Comparison of ENCODE assay signal across 14 cellular contexts in genomic region chr17:34156741-34157589, GRCh38.
DNase-seq lines count a peak whose midpoint lies in the region; ATAC-seq and TF ChIP-seq lines count a peak whose summit lies in the region.
"Had no signal": no experiment of that assay in that cellular context is flagged by ENCODE, and none has a peak within 500 bp of the region (broad histone marks: within the 10 kb centered on the region; RNA-seq: fewer than 3 reads in every experiment).

No MANE protein-coding gene starts in this region.

- H3K27ac Mint-ChIP-seq in nephron progenitor cell = no peak overlapping the region
- H3K27ac Mint-ChIP-seq in activated CD4-positive, alpha-beta memory T cell treated with anti-CD3 and anti-CD28 coated beads for 36 hours = no peak overlapping the region
- H3K27ac Mint-ChIP-seq: immature natural killer cell, T-cell had no signal

- peaks cover 39% of the 10 kb centered on the region for H3K4me1 Mint-ChIP-seq in nephron progenitor cell
- peaks cover 8% of the 10 kb centered on the region for H3K4me1 Mint-ChIP-seq in activated CD4-positive, alpha-beta memory T cell treated with anti-CD3 and anti-CD28 coated beads for 36 hours (ENCODE audit: low read depth)

- TF ChIP-seq CTCF in fibroblast of lung (conservative IDR thresholded peaks at IDR 0.05 in 1 of 2, IDR thresholded peaks at IDR 0.05 in 1 of 2; ENCODE audit: low read depth in 1 of 2, low read length in 2 of 2) = no peak
- TF ChIP-seq CTCF in nephron progenitor cell (IDR thresholded peaks at IDR 0.05) = no peak

- H3K4me3 ChIP-seq in fibroblast of lung (replicated peaks in 1 of 4; ENCODE audit: control extremely low read depth in 1 of 4, insufficient read depth in 1 of 4, low read depth in 3 of 4, low read length in 4 of 4) = peak overlapping the region in 1 of 4 experiments; percentile 7
- H3K4me3 ChIP-seq: upper lobe of left lung had no signal

- POLR2A ChIA-PET in activated CD4-positive, alpha-beta memory T cell treated with anti-CD3 and anti-CD28 coated beads for 36 hours (lab: Charles Lee) = no interaction called here

- peaks cover 79% of the 10 kb centered on the region for H3K27me3 Mint-ChIP-seq in nephron progenitor cell (ENCODE audit: low read depth, poor library complexity)
- H3K27me3 Mint-ChIP-seq in activated CD4-positive, alpha-beta memory T cell treated with anti-CD3 and anti-CD28 coated beads for 36 hours = peaks cover 34% of the 10 kb centered on the region

- H3K9me3 ChIP-seq in fibroblast of lung (ENCODE audit: control insufficient read depth, insufficient read depth, low read depth, low read length) = no peaks in the 10 kb centered on the region
- H3K9me3 ChIP-seq: esophagus squamous epithelium, upper lobe of left lung had no signal

- CTCF ChIA-PET in activated CD4-positive, alpha-beta memory T cell treated with anti-CD3 and anti-CD28 coated beads for 36 hours (lab: Charles Lee) = interaction anchor here (4.2 kb wide), 1 partner anchor 14 kb away, joined by 14 read pairs; no protein-coding TSS in a partner anchor

- peaks cover 16% of the 10 kb centered on the region for H3K9me3 Mint-ChIP-seq in nephron progenitor cell
- no peaks in the 10 kb centered on the region for H3K9me3 Mint-ChIP-seq in activated CD4-positive, alpha-beta memory T cell treated with anti-CD3 and anti-CD28 coated beads for 36 hours
- H3K9me3 Mint-ChIP-seq: T-cell had no signal

- peak; percentile 76 for DNase-seq in DMS79 treated with DMSO at 0.1 percent for 48 hours (lab: John Stamatoyannopoulos, UW)
- peak; percentile 30 for DNase-seq in NCI-H1105 (lab: John Stamatoyannopoulos, UW)
- no peak for DNase-seq in fibroblast of lung (ENCODE audit: low read depth in 2 of 2)
- DNase-seq in nephron progenitor cell = peak; percentile 55
- DNase-seq in NCI-H446 treated with DMSO at 0.1 percent for 48 hours (lab: John Stamatoyannopoulos, UW) = no peak
- DNase-seq in NCI-H510A treated with DMSO at 0.1 percent for 48 hours (lab: John Stamatoyannopoulos, UW) = no peak
- no peak for DNase-seq in left colon
- no peak for DNase-seq in activated CD4-positive, alpha-beta memory T cell treated with anti-CD3 and anti-CD28 coated beads for 36 hours
- DNase-seq: esophagus squamous epithelium, immature natural killer cell, MV-4-11, NCI-H446, T-cell had no signal

- H3K4me1 ChIP-seq in fibroblast of lung (ENCODE audit: control insufficient read depth, extremely low read depth, insufficient read depth, low read length) = no peaks in the 10 kb centered on the region

- no peak for ATAC-seq in left colon
- ATAC-seq: T-cell had no signal

- no peaks in the 10 kb centered on the region for H3K79me2 ChIP-seq in fibroblast of lung (ENCODE audit: control insufficient read depth, insufficient read depth, low read length)

- intact Hi-C loops in left colon (cut with DNase I, micrococcal nuclease) = no loop called here
- intact Hi-C loops in activated CD4-positive, alpha-beta memory T cell treated with anti-CD3 and anti-CD28 coated beads for 36 hours (cut with micrococcal nuclease) = no loop called here

- H3K4me2 ChIP-seq in fibroblast of lung (ENCODE audit: extremely low read depth, insufficient read depth, low read length) = peak overlapping the region; percentile 18

- H3K27me3 ChIP-seq in fibroblast of lung (ENCODE audit: control insufficient read depth, insufficient read depth, low read length) = peaks cover 37% of the 10 kb centered on the region

- H2AFZ ChIP-seq in fibroblast of lung (ENCODE audit: low read length) = no peak overlapping the region

- no peak overlapping the region for H3K9ac ChIP-seq in fibroblast of lung (ENCODE audit: insufficient read depth, low read length)

- no peaks in the 10 kb centered on the region for H4K20me1 ChIP-seq in fibroblast of lung (ENCODE audit: control insufficient read depth, extremely low read depth, insufficient read depth, low read length)

- H3K4me3 Mint-ChIP-seq in nephron progenitor cell = peak overlapping the region; percentile 78
- no peak overlapping the region for H3K4me3 Mint-ChIP-seq in activated CD4-positive, alpha-beta memory T cell treated with anti-CD3 and anti-CD28 coated beads for 36 hours
- H3K4me3 Mint-ChIP-seq: immature natural killer cell, T-cell had no signal

- no peaks in the 10 kb centered on the region for H3K36me3 ChIP-seq in fibroblast of lung (ENCODE audit: control insufficient read depth, insufficient read depth, low read length)
- H3K36me3 ChIP-seq: esophagus squamous epithelium, upper lobe of left lung had no signal

- no peak overlapping the region for H3K27ac ChIP-seq in fibroblast of lung (ENCODE audit: insufficient read depth, low read length)
- H3K27ac ChIP-seq: esophagus squamous epithelium, upper lobe of left lung had no signal

- H3K36me3 Mint-ChIP-seq in nephron progenitor cell (ENCODE audit: low read depth) = no peaks in the 10 kb centered on the region
- no peaks in the 10 kb centered on the region for H3K36me3 Mint-ChIP-seq in activated CD4-positive, alpha-beta memory T cell treated with anti-CD3 and anti-CD28 coated beads for 36 hours
- H3K36me3 Mint-ChIP-seq: immature natural killer cell, T-cell had no signal

Comparison
In these comparisons a context has a peak if more than half of its experiments do, and no peak if none do; other contexts are left out.
1. DNase-seq: peak in DMS79 treated with DMSO at 0.1 percent for 48 hours (single experiment), NCI-H1105 (single experiment) and nephron progenitor cell (single experiment); none in fibroblast of lung (0 of 2), NCI-H446 treated with DMSO at 0.1 percent for 48 hours (single experiment), NCI-H510A treated with DMSO at 0.1 percent for 48 hours (single experiment), left colon (0 of 2) and activated CD4-positive, alpha-beta memory T cell treated with anti-CD3 and anti-CD28 coated beads for 36 hours (single experiment).